Comparison of ENCODE assay signal across 2 cellular contexts in genomic region chr1:63878914-63879313, GRCh38.
TF ChIP-seq lines count a peak whose summit lies in the region.

No MANE protein-coding gene starts in this region.

TF ChIP-seq in GM23338, 12 proteins besides CTCF, POLR2A, EP300 and RAD21:
- no peak for TF ChIP-seq ETS1 (IDR thresholded peaks at IDR 0.05)
- no peak for TF ChIP-seq ZNF331 (CRISPR knock-in tag; IDR thresholded peaks at IDR 0.05; ENCODE audit: low read depth)
- TF ChIP-seq EZH2phosphoT487 (IDR thresholded peaks at IDR 0.05; ENCODE audit: unreplicated experiment), result no peak
- no peak for TF ChIP-seq JUNB (IDR thresholded peaks at IDR 0.05; ENCODE audit: unreplicated experiment)
- no peak for TF ChIP-seq POLR2AphosphoS5 (IDR thresholded peaks at IDR 0.05; ENCODE audit: low read depth)
- TF ChIP-seq STAT1 (IDR thresholded peaks at IDR 0.05; ENCODE audit: unreplicated experiment), result no peak
- no peak for TF ChIP-seq NANOG (IDR thresholded peaks at IDR 0.05; ENCODE audit: borderline replicate concordance)
- no peak for TF ChIP-seq EZH2 (IDR thresholded peaks at IDR 0.05; ENCODE audit: low read depth, unreplicated experiment)
- no peak for TF ChIP-seq CREB1 (CRISPR knock-in tag; IDR thresholded peaks at IDR 0.05; ENCODE audit: low read depth)
- TF ChIP-seq REST (IDR thresholded peaks at IDR 0.05; ENCODE audit: unreplicated experiment), result no peak
- no peak for TF ChIP-seq ZNF462 (CRISPR knock-in tag; IDR thresholded peaks at IDR 0.05)

TF ChIP-seq in endothelial cell of umbilical vein, 7 proteins besides CTCF, POLR2A, EP300 and RAD21:
- TF ChIP-seq JUN (IDR thresholded peaks at IDR 0.05; ENCODE audit: borderline replicate concordance, insufficient read depth, insufficient read length, low read depth) (no peak), FOS (IDR thresholded peaks at IDR 0.05; ENCODE audit: borderline replicate concordance, insufficient read depth, low read length) (peak; percentile 53)
